ENCODE assay signal across 26 cellular contexts in genomic region chrX:70013483-70014222, GRCh38. TPM values are rescaled to one million over a fixed set of nuclear protein-coding genes. Genes with fewer than 3 reads are reported as not detected.
DNase-seq lines count a peak whose midpoint lies in the region; ATAC-seq, FAIRE-seq and TF ChIP-seq lines count a peak whose summit lies in the region.
"Had no signal": no experiment of that assay in that cellular context is flagged by ENCODE, and none has a peak within 500 bp of the region (broad histone marks: within the 10 kb centered on the region; RNA-seq: fewer than 3 reads in every experiment).

No MANE protein-coding gene starts in this region.

- 10 to 38% (median 20%) methylated on average over 2 to 3 of the region's 3 CpGs for WGBS in heart left ventricle, 4 donors
- WGBS in pancreas, 2 donors: 18 to 19% methylated on average over 3 of the region's 3 CpGs

- peaks cover 10% of the 10 kb centered on the region; the same call in 1 of the 2 replicates for H3K4me1 Mint-ChIP-seq in WTC11
- peaks cover 6% of the 10 kb centered on the region for H3K4me1 Mint-ChIP-seq in activated naive CD8-positive, alpha-beta T cell treated with anti-CD3 and anti-CD28 coated beads for 36 hours

- H3K4me1 ChIP-seq in heart left ventricle (peaks cover 0 to 15% (median 0%) of the 10 kb centered on the region in 12 donors), pancreas (no peaks in the 10 kb centered on the region)

- no peak overlapping the region for H3K4me3 ChIP-seq in heart left ventricle
- H3K4me3 ChIP-seq in pancreas: no peak overlapping the region

- intact Hi-C loops in heart left ventricle (cut with DNase I): loop anchor here in 2 of 10 donors (5.0 kb wide), 1 partner anchor 396 kb away; the partner anchor contains the start of gene EDA (in 2 of the 2)
- intact Hi-C loops in pancreas (cut with DNase I): no loop called here

- H3K27ac ChIP-seq in heart left ventricle (peak overlapping the region; percentile 29 to 86 (median 65)), pancreas (peak overlapping the region in 1 of 4 donors; percentile 1)

- no peak overlapping the region for H3K27ac Mint-ChIP-seq in WTC11
- no peak overlapping the region for H3K27ac Mint-ChIP-seq in activated naive CD8-positive, alpha-beta T cell treated with anti-CD3 and anti-CD28 coated beads for 36 hours

- no peaks in the 10 kb centered on the region for H3K36me3 ChIP-seq in heart left ventricle
- H3K36me3 ChIP-seq in pancreas: no peaks in the 10 kb centered on the region

- no peak overlapping the region for H3K4me3 Mint-ChIP-seq in WTC11
- no peak overlapping the region for H3K4me3 Mint-ChIP-seq in activated naive CD8-positive, alpha-beta T cell treated with anti-CD3 and anti-CD28 coated beads for 36 hours

- H3K27me3 ChIP-seq in heart left ventricle: peaks cover 0 to 37% (median 0%) of the 10 kb centered on the region in 9 donors
- H3K27me3 ChIP-seq in pancreas: peaks cover 0 to 12% (median 0%) of the 10 kb centered on the region in 4 donors

- H3K36me3 Mint-ChIP-seq in WTC11: 0 out of 2 replicates have a peak, but pooled peaks cover 8% of the 10 kb centered on the region
- H3K36me3 Mint-ChIP-seq in activated naive CD8-positive, alpha-beta T cell treated with anti-CD3 and anti-CD28 coated beads for 36 hours: no peaks in the 10 kb centered on the region

- peaks cover 7% of the 10 kb centered on the region; the same call in 1 of the 2 replicates for H3K27me3 Mint-ChIP-seq in WTC11 (ENCODE audit: low read depth)
- peaks cover 4% of the 10 kb centered on the region for H3K27me3 Mint-ChIP-seq in activated naive CD8-positive, alpha-beta T cell treated with anti-CD3 and anti-CD28 coated beads for 36 hours

- CTCF ChIA-PET in WTC11 (lab: Charles Lee): interaction anchor here (0.5 to 2.3 kb wide), 4 partner anchors 16 to 589 kb away, joined by 4 to 8 read pairs (median 5); no protein-coding TSS in a partner anchor

- TF ChIP-seq CTCF in WTC11 (IDR thresholded peaks at IDR 0.05) (no peak), heart left ventricle (IDR thresholded peaks at IDR 0.05) (peak in 2 of 12 donors; percentile 5 to 15), pancreas (IDR thresholded peaks at IDR 0.05) (no peak)

- H3K9me3 ChIP-seq in heart left ventricle (peaks cover 0 to 11% (median 0%) of the 10 kb centered on the region in 12 donors), pancreas (no peaks in the 10 kb centered on the region)

- DNase-seq in ELF-1 (ENCODE audit: low read depth, low spot score) (peak; percentile 50), WTC11 (ENCODE audit: low spot score) (no peak), heart left ventricle (peak in 4 of 5 donors; percentile 40 to 75 (median 62)), pancreas (peak in 3 of 6 donors; percentile 31 to 51 (median 49)), NCI-H146 (lab: John Stamatoyannopoulos, UW) (no peak), Kasumi-1 (lab: John Stamatoyannopoulos, UW) (no peak)
- DNase-seq in activated naive CD8-positive, alpha-beta T cell treated with anti-CD3 and anti-CD28 coated beads for 36 hours: no peak
- DNase-seq: activated CD4-positive, alpha-beta T cell treated with anti-CD3 and anti-CD28 coated beads, Interleukin-2, amount 50 U/mL, for 1 hour; activated CD8-positive, alpha-beta memory T cell treated with anti-CD3 and anti-CD28 coated beads, Interleukin-2, amount 50 U/mL, for 48 hours; activated effector memory CD4-positive, alpha-beta T cell treated with anti-CD3 and anti-CD28 coated beads, Interleukin-2, amount 50 U/mL, for 16 hours; C1 segment of cervical spinal cord; central memory CD4-positive, alpha-beta T cell; IMR-90; NCI-H1417; NCI-H2171; NCI-H774; SHP77 treated with DMSO at 0.1 percent for 48 hours; stimulated activated CD8-positive, alpha-beta memory T cell treated with anti-CD3 and anti-CD28 coated beads, Interleukin-4, amount 100 ng/mL, for 48 hours had no signal

- FAIRE-seq in pancreas (lab: Jason Lieb, UNC): no peak
- FAIRE-seq: D721Med, urothelium cell line had no signal

- TF ChIP-seq POLR2A in heart left ventricle (IDR thresholded peaks at IDR 0.05): peak in 1 of 2 donors; percentile 12

- H3K9me3 Mint-ChIP-seq in WTC11: peaks cover 20% of the 10 kb centered on the region
- peaks cover 2% of the 10 kb centered on the region for H3K9me3 Mint-ChIP-seq in activated naive CD8-positive, alpha-beta T cell treated with anti-CD3 and anti-CD28 coated beads for 36 hours

- peak; percentile 58 for ATAC-seq in WTC11
- ATAC-seq in heart left ventricle: peak; percentile 95 to 97 (median 96)
- peak; percentile 64 to 90 (median 76) for ATAC-seq in pancreas
- ATAC-seq in HG02588 (IDR thresholded peaks at IDR 0.05; ENCODE audit: unreplicated experiment): no peak
- ATAC-seq: left lobe of liver had no signal

- POLR2A ChIA-PET in WTC11 (lab: Charles Lee): no interaction called here

TF ChIP-seq in WTC11, 78 proteins besides CTCF, POLR2A, EP300 and RAD21 (continues in another document):
- TF ChIP-seq ZNF532 (CRISPR knock-in tag; IDR thresholded peaks at IDR 0.05; ENCODE audit: borderline replicate concordance): no peak
- no peak for TF ChIP-seq NR2C2 (CRISPR knock-in tag; IDR thresholded peaks at IDR 0.05)
- TF ChIP-seq ZNF671 (CRISPR knock-in tag; IDR thresholded peaks at IDR 0.05): no peak
- TF ChIP-seq JAZF1 (CRISPR knock-in tag; IDR thresholded peaks at IDR 0.05): no peak
- no peak for TF ChIP-seq RELA (CRISPR knock-in tag; IDR thresholded peaks at IDR 0.05; ENCODE audit: borderline replicate concordance)
- no peak for TF ChIP-seq ZMAT4 (CRISPR knock-in tag; IDR thresholded peaks at IDR 0.05)
- TF ChIP-seq ZNF512 (CRISPR knock-in tag; IDR thresholded peaks at IDR 0.05; ENCODE audit: borderline replicate concordance): no peak
- TF ChIP-seq NFATC4 (CRISPR knock-in tag; IDR thresholded peaks at IDR 0.05): no peak

RNA-seq across cellular contexts. Expression of gene AWAT2, which starts 36.1 kb away (rescaled TPM):
- total RNA-seq in WTC11 (2021) (not detected in 3 replicates), heart left ventricle (not detected), pancreas (not detected)
- polyA plus RNA-seq in heart left ventricle (not detected), pancreas (not detected)
- not detected for total RNA-seq in activated naive CD8-positive, alpha-beta T cell treated with anti-CD3 and anti-CD28 coated beads for 36 hours
- total RNA-seq: G401, left lobe of liver, M059J, renal cortical epithelial cell had no signal
- polyA plus RNA-seq: IMR-90 had no signal

RNA-seq across cellular contexts. Expression of gene OTUD6A, which starts 48.6 kb away (rescaled TPM):
- total RNA-seq in WTC11 (2021): 0.13 to 0.18 TPM (median 0.14 TPM) in 3 replicates
- total RNA-seq in heart left ventricle: not detected
- polyA plus RNA-seq in heart left ventricle: not detected
- total RNA-seq in pancreas: not detected
- polyA plus RNA-seq in pancreas: not detected
- not detected for total RNA-seq in activated naive CD8-positive, alpha-beta T cell treated with anti-CD3 and anti-CD28 coated beads for 36 hours
- total RNA-seq: G401, IMR-90, left lobe of liver, M059J, renal cortical epithelial cell, subcutaneous adipose tissue had no signal
- polyA plus RNA-seq: IMR-90 had no signal

Comparison
In these comparisons a context has a peak if more than half of its experiments do, and no peak if none do; other contexts are left out.
1. DNase-seq: peak in ELF-1 (single experiment) and heart left ventricle (4 of 5); none in WTC11 (single experiment), NCI-H146 (single experiment), Kasumi-1 (0 of 2) and activated naive CD8-positive, alpha-beta T cell treated with anti-CD3 and anti-CD28 coated beads for 36 hours (single experiment).